30 cellular contexts compared by ENCODE assay signal in the genomic region with DNA sequence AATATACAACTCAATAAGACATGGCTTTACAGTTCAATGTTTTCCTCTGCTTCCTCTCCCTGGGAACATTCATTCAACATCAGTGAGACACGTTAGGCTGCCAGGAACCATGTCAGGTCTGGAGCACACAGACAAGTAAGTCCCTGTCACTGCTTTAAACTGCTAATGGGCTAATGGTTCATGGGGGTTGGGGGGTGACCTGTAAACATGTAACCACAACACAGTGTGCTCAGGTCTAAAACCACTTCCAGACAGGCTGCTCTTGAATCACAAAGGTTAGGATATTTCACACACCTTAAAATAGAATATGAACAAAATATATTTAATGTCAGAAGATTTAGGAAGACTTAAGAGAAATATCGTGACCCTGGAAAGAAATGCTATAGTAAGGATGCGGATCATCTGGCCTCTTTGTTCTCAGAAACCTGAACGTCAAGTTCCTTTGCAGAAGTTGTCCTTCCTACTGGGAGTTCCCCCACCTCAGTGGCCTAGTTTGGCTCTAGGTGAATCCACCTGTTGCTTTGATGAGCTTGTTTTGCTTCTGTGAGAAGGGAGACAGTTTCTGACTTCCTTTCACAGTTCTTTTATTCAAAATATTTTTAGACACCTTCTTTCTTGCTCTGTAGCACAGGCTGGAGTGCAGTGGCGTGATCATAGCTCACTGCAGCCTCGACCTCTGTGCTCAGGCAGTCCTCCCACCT.
A peak's percentile ranks its signal among the peaks of the same experiment; 100 is the strongest.
DNase-seq lines count a peak whose midpoint lies in the region; ATAC-seq, FAIRE-seq and TF ChIP-seq lines count a peak whose summit lies in the region.
"Had no signal": no experiment of that assay in that cellular context is flagged by ENCODE, and none has a peak within 500 bp of the region (broad histone marks: within the 10 kb centered on the region; RNA-seq: fewer than 3 reads in every experiment).

No MANE protein-coding gene starts in this region.

- H3K79me2 ChIP-seq in DND-41 (ENCODE audit: insufficient read depth, low read length): no peaks in the 10 kb centered on the region
- H3K79me2 ChIP-seq in GM12878 (ENCODE audit: control insufficient read depth, insufficient read depth, low read length): no peaks in the 10 kb centered on the region
- H3K79me2 ChIP-seq: parathyroid adenoma had no signal

- H3K4me1 Mint-ChIP-seq in activated T-cell treated with anti-CD3 and anti-CD28 coated beads, Interleukin-2, amount 50 U/mL, for 72 hours (ENCODE audit: low read depth): peaks cover 18% of the 10 kb centered on the region
- peaks cover 19 to 52% (median 32%) of the 10 kb centered on the region in 7 donors for H3K4me1 Mint-ChIP-seq in naive thymus-derived CD4-positive, alpha-beta T cell
- H3K4me1 Mint-ChIP-seq: CD14-positive monocyte had no signal

- H3K9ac ChIP-seq in DND-41 (ENCODE audit: low read depth, low read length): no peak overlapping the region
- H3K9ac ChIP-seq in GM12878 (ENCODE audit: control insufficient read depth, insufficient read depth, low read length): no peak overlapping the region
- H3K9ac ChIP-seq: parathyroid adenoma had no signal

- BruUV-seq in GM12878 (replicated peaks; lab: Mats Ljungman, UMichigan): no TSS peak

- no peak overlapping the region for H3K4me3 Mint-ChIP-seq in activated T-cell treated with anti-CD3 and anti-CD28 coated beads, Interleukin-2, amount 50 U/mL, for 72 hours
- peak overlapping the region in 6 of 10 donors; percentile 13 to 56 (median 36) for H3K4me3 Mint-ChIP-seq in naive thymus-derived CD4-positive, alpha-beta T cell
- H3K4me3 Mint-ChIP-seq: CD14-positive monocyte; T-helper 1 cell treated with Interleukin-12 subunit alpha and Interleukin-12 subunit beta and Interleukin-4 antibody, amounts not matched to agents 30 μg/mL and 1 μg/mL, for 36 hours had no signal

- H3K4me2 ChIP-seq in DND-41 (ENCODE audit: insufficient read depth, low read length) (no peak overlapping the region), GM12878 (ENCODE audit: control insufficient read depth, insufficient read depth) (no peak overlapping the region)

- no peaks in the 10 kb centered on the region for H3K36me3 Mint-ChIP-seq in activated T-cell treated with anti-CD3 and anti-CD28 coated beads, Interleukin-2, amount 50 U/mL, for 72 hours (ENCODE audit: insufficient read depth in 2 of 2)
- H3K36me3 Mint-ChIP-seq in naive thymus-derived CD4-positive, alpha-beta T cell: no peaks in the 10 kb centered on the region
- H3K36me3 Mint-ChIP-seq: CD14-positive monocyte had no signal

- WGBS in GM12878 (ENCODE audit: insufficient coverage, insufficient replicate concordance, low lambda C conversion rate, missing lambda C conversion rate): 23% methylated on average over 6 of the region's 6 CpGs

- POLR2A ChIA-PET in GM12878 (lab: Charles Lee): no interaction called here
- POLR2A ChIA-PET in naive thymus-derived CD4-positive, alpha-beta T cell (lab: Charles Lee): no interaction called here

- no peaks in the 10 kb centered on the region for H3K9me3 Mint-ChIP-seq in activated T-cell treated with anti-CD3 and anti-CD28 coated beads, Interleukin-2, amount 50 U/mL, for 72 hours
- peaks cover 0 to 7% (median 0%) of the 10 kb centered on the region in 11 donors for H3K9me3 Mint-ChIP-seq in naive thymus-derived CD4-positive, alpha-beta T cell
- H3K9me3 Mint-ChIP-seq: T-helper 1 cell treated with Interleukin-12 subunit alpha and Interleukin-12 subunit beta and Interleukin-4 antibody, amounts not matched to agents 30 μg/mL and 1 μg/mL, for 36 hours had no signal

- TF ChIP-seq CTCF in DND-41 (IDR thresholded peaks at IDR 0.05; ENCODE audit: borderline replicate concordance, extremely low read depth, low read length, poor library complexity, severe bottlenecking) (no peak), GM12878 (IDR thresholded peaks at IDR 0.05 in 2 of 3, conservative IDR thresholded peaks at IDR 0.05 in 1 of 3; ENCODE audit: control insufficient read depth in 2 of 3, extremely low read depth in 1 of 3, insufficient read depth in 1 of 3, low read depth in 3 of 3, low read length in 3 of 3) (no peak), Peyer's patch (IDR thresholded peaks at IDR 0.05) (no peak)

- TF ChIP-seq EP300 in GM12878 (IDR thresholded peaks at IDR 0.05; ENCODE audit: borderline replicate concordance in 1 of 2, control insufficient read depth in 1 of 2, low read depth in 2 of 2, low read length in 2 of 2): no peak

- H3K27ac ChIP-seq in DND-41 (ENCODE audit: low read length) (peak overlapping the region; percentile 55), GM12878 (ENCODE audit: control insufficient read depth, insufficient read depth) (no peak overlapping the region), Peyer's patch (no peak overlapping the region)
- H3K27ac ChIP-seq in naive thymus-derived CD4-positive, alpha-beta T cell (ENCODE audit: low read depth, low read length): peak overlapping the region; percentile 38
- H3K27ac ChIP-seq: left lung, parathyroid adenoma, skin epidermis, thoracic aorta, vagina had no signal

- H3K9me3 ChIP-seq in DND-41 (ENCODE audit: insufficient read depth, low read length, severe bottlenecking): no peaks in the 10 kb centered on the region
- no peaks in the 10 kb centered on the region for H3K9me3 ChIP-seq in GM12878 (replicated peaks; ENCODE audit: control insufficient read depth, insufficient read depth, low read length)
- no peaks in the 10 kb centered on the region for H3K9me3 ChIP-seq in naive thymus-derived CD4-positive, alpha-beta T cell (ENCODE audit: control insufficient read depth in 2 of 3, low read length in 3 of 3)
- H3K9me3 ChIP-seq in Peyer's patch: no peaks in the 10 kb centered on the region
- H3K9me3 ChIP-seq: left lung, thoracic aorta, vagina had no signal

- H3K4me3 ChIP-seq in DND-41 (ENCODE audit: low read depth in 1 of 2, low read length in 2 of 2) (no peak overlapping the region), GM12878 (no peak overlapping the region), Peyer's patch (no peak overlapping the region)
- no peak overlapping the region for H3K4me3 ChIP-seq in naive thymus-derived CD4-positive, alpha-beta T cell (ENCODE audit: low read length)
- H3K4me3 ChIP-seq: left lung, skin epidermis, thoracic aorta, vagina had no signal

- H3K36me3 ChIP-seq in DND-41 (ENCODE audit: insufficient read depth, low read length): no peaks in the 10 kb centered on the region
- H3K36me3 ChIP-seq in GM12878 (ENCODE audit: control insufficient read depth in 2 of 2, insufficient read depth in 2 of 2, low read length in 1 of 2): no peaks in the 10 kb centered on the region
- no peaks in the 10 kb centered on the region for H3K36me3 ChIP-seq in naive thymus-derived CD4-positive, alpha-beta T cell (ENCODE audit: control insufficient read depth in 2 of 3, insufficient read depth in 3 of 3, low read length in 3 of 3)
- no peaks in the 10 kb centered on the region for H3K36me3 ChIP-seq in Peyer's patch
- H3K36me3 ChIP-seq: left lung, thoracic aorta, vagina had no signal

- RAD21 ChIA-PET in GM12878 (lab: Charles Lee; ENCODE audit: unreplicated experiment): no interaction called here

- no peak for ATAC-seq in activated T-cell treated with anti-CD3 and anti-CD28 coated beads, Interleukin-2, amount 50 U/mL, for 72 hours (replicated peaks in 1 of 2)
- peak; percentile 60 for ATAC-seq in DND-41 (ENCODE audit: insufficient read depth, low read depth)
- ATAC-seq in GM12878: peak; percentile 51
- ATAC-seq in naive thymus-derived CD4-positive, alpha-beta T cell: peak; percentile 69
- ATAC-seq: left lung had no signal

- intact Hi-C loops in GM12878 (cut with micrococcal nuclease; ENCODE audit: unreplicated experiment): no loop called here
- intact Hi-C loops in naive thymus-derived CD4-positive, alpha-beta T cell (cut with micrococcal nuclease): loop anchor here in 1 of 2 donors (2.0 kb wide), 1 partner anchor 104 kb away; no protein-coding TSS in a partner anchor

- SMC1A ChIA-PET in GM12878 (lab: Charles Lee; ENCODE audit: uncharacterized antibody, unreplicated experiment): no interaction called here

- H4K20me1 ChIP-seq in DND-41 (ENCODE audit: insufficient read depth, low read length): no peaks in the 10 kb centered on the region
- no peaks in the 10 kb centered on the region for H4K20me1 ChIP-seq in GM12878 (ENCODE audit: control insufficient read depth, insufficient read depth)

- no peaks in the 10 kb centered on the region for H3K27me3 Mint-ChIP-seq in activated T-cell treated with anti-CD3 and anti-CD28 coated beads, Interleukin-2, amount 50 U/mL, for 72 hours (ENCODE audit: low read depth)
- no peaks in the 10 kb centered on the region for H3K27me3 Mint-ChIP-seq in naive thymus-derived CD4-positive, alpha-beta T cell

- DNase-seq in activated T-cell treated with anti-CD3 and anti-CD28 coated beads, Interleukin-2, amount 50 U/mL, for 72 hours: no peak
- no peak for DNase-seq in activated T-cell treated with anti-CD3 and anti-CD28 coated beads for 4 hours
- peak; percentile 31 for DNase-seq in DND-41
- DNase-seq in GM12878 (ENCODE audit: low read depth, low spot score): no peak
- peak in 6 of 9 donors; percentile 11 to 41 (median 24) for DNase-seq in naive thymus-derived CD4-positive, alpha-beta T cell
- no peak for DNase-seq in cerebellar nuclear complex (lab: John Stamatoyannopoulos, UW)
- no peak for DNase-seq in AML-193 (lab: John Stamatoyannopoulos, UW)
- DNase-seq in Peyer's patch: no peak
- DNase-seq: activated CD4-positive, alpha-beta T cell treated with anti-CD3 and anti-CD28 coated beads, Interleukin-2, amount 50 U/mL, for 4 hours; activated CD8-positive, alpha-beta memory T cell treated with anti-CD3 and anti-CD28 coated beads, Interleukin-2, amount 50 U/mL, for 48 hours; activated effector memory CD4-positive, alpha-beta T cell treated with anti-CD3 and anti-CD28 coated beads, Interleukin-2, amount 50 U/mL, for 16 hours; effector CD4-positive, alpha-beta T cell; left lung; mesenchymal stem cell; NCI-H1092 treated with DMSO at 0.1 percent for 48 hours; NCI-H187 treated with DMSO at 0.1 percent for 48 hours; NCI-H2171; NCI-H510A; retina had no signal

- CTCF ChIA-PET in GM12878 (lab: Yijun Ruan, JAX): no interaction called here
- CTCF ChIA-PET in naive thymus-derived CD4-positive, alpha-beta T cell (lab: Charles Lee): interaction anchor here (1.0 kb wide), 1 partner anchor 9 kb away, joined by 3 read pairs; no protein-coding TSS in a partner anchor

- TF ChIP-seq POLR2A in GM12878 (IDR thresholded peaks at IDR 0.05; ENCODE audit: low read depth, low read length): no peak
- TF ChIP-seq POLR2A in Peyer's patch (IDR thresholded peaks at IDR 0.05): no peak

- FAIRE-seq in GM12878 (lab: Jason Lieb, UNC): no peak
- FAIRE-seq: colon, D721Med, H1, HTR-8/SVneo, TTC549 had no signal

- H3K27ac Mint-ChIP-seq in activated T-cell treated with anti-CD3 and anti-CD28 coated beads, Interleukin-2, amount 50 U/mL, for 72 hours: peak overlapping the region; percentile 42
- peak overlapping the region in 8 of 9 donors; percentile 65 to 88 (median 80) for H3K27ac Mint-ChIP-seq in naive thymus-derived CD4-positive, alpha-beta T cell
- H3K27ac Mint-ChIP-seq: T-helper 1 cell treated with Interleukin-12 subunit alpha and Interleukin-12 subunit beta and Interleukin-4 antibody, amounts not matched to agents 30 μg/mL and 1 μg/mL, for 36 hours had no signal

- H3K4me1 ChIP-seq in DND-41 (ENCODE audit: insufficient read depth, low read length) (peaks cover 8% of the 10 kb centered on the region), GM12878 (ENCODE audit: control insufficient read depth, insufficient read depth, low read length) (no peaks in the 10 kb centered on the region), Peyer's patch (no peaks in the 10 kb centered on the region)
- H3K4me1 ChIP-seq in naive thymus-derived CD4-positive, alpha-beta T cell (ENCODE audit: control insufficient read depth in 2 of 2, insufficient read depth in 2 of 2, low read length in 2 of 2): peaks cover 0 to 23% of the 10 kb centered on the region in 2 donors
- H3K4me1 ChIP-seq: left lung, parathyroid adenoma, vagina had no signal

- no peak for TF ChIP-seq RAD21 in GM12878 (IDR thresholded peaks at IDR 0.05; ENCODE audit: insufficient read depth, low read depth, low read length)

- H2AFZ ChIP-seq in DND-41 (ENCODE audit: low read depth, low read length): no peak overlapping the region
- H2AFZ ChIP-seq in GM12878 (ENCODE audit: control insufficient read depth, low read depth, low read length): no peak overlapping the region
- H2AFZ ChIP-seq: parathyroid adenoma had no signal

- in situ Hi-C loops in GM12878 (cut with MboI): no loop called here

- H3K27me3 ChIP-seq in DND-41 (ENCODE audit: insufficient read depth, low read length, poor library complexity): no peaks in the 10 kb centered on the region
- H3K27me3 ChIP-seq in GM12878 (replicated peaks in 1 of 2; ENCODE audit: control insufficient read depth in 2 of 2, insufficient read depth in 2 of 2, low read length in 1 of 2): no peaks in the 10 kb centered on the region
- H3K27me3 ChIP-seq in naive thymus-derived CD4-positive, alpha-beta T cell (ENCODE audit: control insufficient read depth in 2 of 2, insufficient read depth in 2 of 2, low read length in 2 of 2): no peaks in the 10 kb centered on the region
- H3K27me3 ChIP-seq in Peyer's patch: no peaks in the 10 kb centered on the region
- H3K27me3 ChIP-seq: left lung, vagina had no signal

Comparison
In these comparisons a context has a peak if more than half of its experiments do, and no peak if none do; other contexts are left out.
1. ATAC-seq: peak in DND-41 (single experiment), GM12878 (single experiment) and naive thymus-derived CD4-positive, alpha-beta T cell (single experiment); none in activated T-cell treated with anti-CD3 and anti-CD28 coated beads, Interleukin-2, amount 50 U/mL, for 72 hours (0 of 2).
2. DNase-seq: peak in DND-41 (single experiment) and naive thymus-derived CD4-positive, alpha-beta T cell (6 of 9); none in activated T-cell treated with anti-CD3 and anti-CD28 coated beads, Interleukin-2, amount 50 U/mL, for 72 hours (0 of 2), activated T-cell treated with anti-CD3 and anti-CD28 coated beads for 4 hours (single experiment), GM12878 (single experiment), cerebellar nuclear complex (0 of 2), AML-193 (0 of 2) and Peyer's patch (0 of 3).
3. H3K4me3 Mint-ChIP-seq: peak in naive thymus-derived CD4-positive, alpha-beta T cell (6 of 10); none in activated T-cell treated with anti-CD3 and anti-CD28 coated beads, Interleukin-2, amount 50 U/mL, for 72 hours (0 of 2).
4. H3K27ac ChIP-seq: peak in DND-41 (single experiment) and naive thymus-derived CD4-positive, alpha-beta T cell (single experiment); none in GM12878 (single experiment) and Peyer's patch (0 of 4).